ENCODE assay signal across 1 cellular context in the genomic region with DNA sequence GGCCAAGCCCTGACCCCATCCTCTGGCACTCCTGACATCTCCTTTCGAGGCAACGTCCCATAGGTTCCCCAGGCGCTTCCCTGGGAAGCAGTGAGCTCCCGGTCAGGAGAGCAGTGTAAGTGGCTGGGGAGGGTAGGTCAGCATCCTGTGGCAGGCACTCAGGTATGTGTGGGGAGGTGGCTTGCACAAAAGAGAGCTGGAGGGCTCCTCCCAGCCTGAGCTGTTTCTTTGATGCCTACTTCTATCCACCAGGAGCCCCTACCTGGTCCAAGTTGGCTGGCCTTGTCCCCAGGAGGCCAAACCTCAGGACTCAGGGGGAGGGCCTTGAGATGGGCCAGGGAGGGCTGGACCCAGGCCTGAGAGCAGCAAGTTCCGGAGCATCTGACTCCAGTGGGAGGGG.
TF ChIP-seq lines count a peak whose summit lies in the region.

No MANE protein-coding gene starts in this region.

TF ChIP-seq in WTC11, 78 proteins besides CTCF, POLR2A, EP300 and RAD21 (continued from another document):
- TF ChIP-seq, protein P1, sequence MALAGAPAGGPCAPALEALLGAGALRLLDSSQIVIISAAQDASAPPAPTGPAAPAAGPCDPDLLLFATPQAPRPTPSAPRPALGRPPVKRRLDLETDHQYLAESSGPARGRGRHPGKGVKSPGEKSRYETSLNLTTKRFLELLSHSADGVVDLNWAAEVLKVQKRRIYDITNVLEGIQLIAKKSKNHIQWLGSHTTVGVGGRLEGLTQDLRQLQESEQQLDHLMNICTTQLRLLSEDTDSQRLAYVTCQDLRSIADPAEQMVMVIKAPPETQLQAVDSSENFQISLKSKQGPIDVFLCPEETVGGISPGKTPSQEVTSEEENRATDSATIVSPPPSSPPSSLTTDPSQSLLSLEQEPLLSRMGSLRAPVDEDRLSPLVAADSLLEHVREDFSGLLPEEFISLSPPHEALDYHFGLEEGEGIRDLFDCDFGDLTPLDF (CRISPR knock-in tag; IDR thresholded peaks at IDR 0.05), result no peak
- TF ChIP-seq, protein P2, sequence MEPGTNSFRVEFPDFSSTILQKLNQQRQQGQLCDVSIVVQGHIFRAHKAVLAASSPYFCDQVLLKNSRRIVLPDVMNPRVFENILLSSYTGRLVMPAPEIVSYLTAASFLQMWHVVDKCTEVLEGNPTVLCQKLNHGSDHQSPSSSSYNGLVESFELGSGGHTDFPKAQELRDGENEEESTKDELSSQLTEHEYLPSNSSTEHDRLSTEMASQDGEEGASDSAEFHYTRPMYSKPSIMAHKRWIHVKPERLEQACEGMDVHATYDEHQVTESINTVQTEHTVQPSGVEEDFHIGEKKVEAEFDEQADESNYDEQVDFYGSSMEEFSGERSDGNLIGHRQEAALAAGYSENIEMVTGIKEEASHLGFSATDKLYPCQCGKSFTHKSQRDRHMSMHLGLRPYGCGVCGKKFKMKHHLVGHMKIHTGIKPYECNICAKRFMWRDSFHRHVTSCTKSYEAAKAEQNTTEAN (CRISPR knock-in tag; IDR thresholded peaks at IDR 0.05), result no peak
- TF ChIP-seq ZNF416 (CRISPR knock-in tag; IDR thresholded peaks at IDR 0.05), result no peak
- TF ChIP-seq, protein P3, sequence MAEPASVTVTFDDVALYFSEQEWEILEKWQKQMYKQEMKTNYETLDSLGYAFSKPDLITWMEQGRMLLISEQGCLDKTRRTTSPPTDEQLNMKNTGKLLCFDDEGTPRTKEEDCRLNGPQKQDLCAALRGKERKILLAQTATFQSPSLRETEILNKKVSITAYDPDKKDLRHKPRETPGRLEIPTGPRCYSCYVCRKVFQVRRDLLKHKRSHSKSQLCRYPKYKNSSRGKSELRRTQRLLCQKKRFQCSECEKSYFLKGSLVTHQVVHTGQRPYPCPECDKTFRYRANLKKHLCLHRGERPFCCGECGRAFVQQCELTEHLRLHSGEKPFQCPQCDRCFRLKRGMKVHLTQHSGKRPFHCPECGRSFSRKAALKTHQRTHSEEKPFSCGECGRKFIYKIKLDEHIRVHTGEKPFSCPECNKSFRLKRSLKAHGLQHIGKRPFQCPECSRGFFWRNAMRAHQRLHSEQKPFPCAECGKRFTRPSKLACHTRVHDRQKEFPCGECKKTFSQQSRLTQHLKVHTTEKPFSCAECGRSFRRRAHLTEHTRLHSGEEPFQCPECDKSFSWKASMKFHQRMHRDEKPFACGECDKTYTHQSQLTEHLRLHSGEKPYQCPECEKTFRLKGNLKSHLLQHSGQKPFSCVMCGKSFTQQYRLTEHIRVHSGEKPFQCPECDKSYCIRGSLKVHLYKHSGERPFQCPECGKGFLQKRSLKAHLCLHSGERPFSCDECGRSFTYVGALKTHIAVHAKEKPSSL (CRISPR knock-in tag; conservative IDR thresholded peaks at IDR 0.05), result no peak
- no peak for TF ChIP-seq PRRX2 (CRISPR knock-in tag; IDR thresholded peaks at IDR 0.05)
- no peak for TF ChIP-seq FOXK1 (CRISPR knock-in tag; IDR thresholded peaks at IDR 0.05)
- TF ChIP-seq, protein P4, sequence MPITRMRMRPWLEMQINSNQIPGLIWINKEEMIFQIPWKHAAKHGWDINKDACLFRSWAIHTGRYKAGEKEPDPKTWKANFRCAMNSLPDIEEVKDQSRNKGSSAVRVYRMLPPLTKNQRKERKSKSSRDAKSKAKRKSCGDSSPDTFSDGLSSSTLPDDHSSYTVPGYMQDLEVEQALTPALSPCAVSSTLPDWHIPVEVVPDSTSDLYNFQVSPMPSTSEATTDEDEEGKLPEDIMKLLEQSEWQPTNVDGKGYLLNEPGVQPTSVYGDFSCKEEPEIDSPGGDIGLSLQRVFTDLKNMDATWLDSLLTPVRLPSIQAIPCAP (CRISPR knock-in tag; IDR thresholded peaks at IDR 0.05), result no peak
- TF ChIP-seq, protein P5, sequence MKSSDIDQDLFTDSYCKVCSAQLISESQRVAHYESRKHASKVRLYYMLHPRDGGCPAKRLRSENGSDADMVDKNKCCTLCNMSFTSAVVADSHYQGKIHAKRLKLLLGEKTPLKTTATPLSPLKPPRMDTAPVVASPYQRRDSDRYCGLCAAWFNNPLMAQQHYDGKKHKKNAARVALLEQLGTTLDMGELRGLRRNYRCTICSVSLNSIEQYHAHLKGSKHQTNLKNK (CRISPR knock-in tag; IDR thresholded peaks at IDR 0.05), result no peak
- TF ChIP-seq JAZF1 (CRISPR knock-in tag; IDR thresholded peaks at IDR 0.05), result no peak
